Comparison of ENCODE assay signal across 1 cellular context in the genomic region with DNA sequence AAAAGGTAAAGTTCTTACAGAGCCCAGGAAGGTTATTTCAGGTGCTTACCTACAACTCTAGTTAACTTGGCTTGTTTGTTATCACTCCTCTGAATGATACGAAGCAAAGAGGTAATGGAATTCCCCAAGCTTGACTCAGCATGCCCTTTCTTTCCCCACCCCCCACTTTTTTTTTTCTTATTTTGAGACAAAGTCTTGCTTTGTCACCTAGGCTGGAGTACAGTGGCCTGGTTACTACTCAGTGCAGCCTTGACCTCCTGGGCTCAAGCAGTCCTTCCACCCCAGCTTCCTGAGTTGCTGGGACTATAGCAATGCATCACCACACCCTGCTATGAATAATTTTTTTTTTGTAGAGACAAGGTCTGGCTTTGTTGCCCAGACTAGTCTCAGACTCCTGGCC.
TF ChIP-seq lines count a peak whose summit lies in the region.

No MANE protein-coding gene starts in this region.

TF ChIP-seq in H1, 55 proteins besides CTCF, POLR2A, EP300 and RAD21 (continued from another document):
- TF ChIP-seq TAF1 (IDR thresholded peaks at IDR 0.05; ENCODE audit: low read depth, low read length), result no peak
- TF ChIP-seq MAX (IDR thresholded peaks at IDR 0.05), result no peak
